1 cellular context compared by ENCODE assay signal in the genomic region with DNA sequence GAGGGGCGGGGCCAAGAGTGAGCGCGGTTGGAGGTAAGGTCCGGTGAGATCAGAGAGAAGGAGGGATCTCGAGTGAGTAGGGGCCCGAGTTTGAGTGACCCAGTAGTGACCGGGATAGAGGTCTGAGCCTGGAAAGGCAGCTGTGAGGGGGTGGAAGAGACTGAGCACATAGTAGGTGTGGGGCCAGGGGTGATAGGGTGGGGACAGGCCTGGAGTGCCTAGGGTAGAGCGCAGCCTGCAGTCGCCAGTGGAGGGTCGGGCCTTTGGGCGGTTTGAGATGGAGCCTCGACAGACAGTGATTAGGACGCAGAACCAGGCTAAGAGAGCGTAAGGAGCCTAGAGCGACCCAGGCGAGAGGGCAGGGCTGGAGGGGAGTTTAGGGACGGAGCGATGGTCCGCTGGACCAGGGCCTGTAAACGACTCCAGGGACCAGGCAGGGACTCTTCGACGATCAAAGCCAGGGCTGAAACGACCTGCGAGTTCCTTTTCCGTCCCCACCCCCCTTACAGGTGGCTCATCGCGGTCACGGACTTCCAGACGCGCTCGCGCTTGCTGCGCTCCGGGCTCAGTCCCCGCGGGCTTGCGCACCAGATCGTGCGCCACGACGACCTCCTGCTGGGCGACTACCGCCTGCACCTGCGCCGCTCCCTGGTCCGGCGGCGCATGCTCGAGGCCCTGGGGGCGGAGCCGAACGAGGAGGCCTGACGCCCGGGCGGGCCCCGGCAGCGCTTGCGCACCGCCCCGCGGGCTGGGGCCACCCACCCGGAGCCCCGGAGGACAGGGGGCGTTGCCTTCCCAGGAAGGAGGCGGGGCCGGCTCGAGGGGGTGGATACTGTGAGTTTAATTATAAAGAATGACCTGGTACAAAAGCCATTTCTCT.
TF ChIP-seq lines count a peak whose summit lies in the region.

No MANE protein-coding gene starts in this region.

TF ChIP-seq in HEK293, 187 proteins besides CTCF, POLR2A, EP300 and RAD21 (continued from another document and continues in another):
- TF ChIP-seq, protein P1, sequence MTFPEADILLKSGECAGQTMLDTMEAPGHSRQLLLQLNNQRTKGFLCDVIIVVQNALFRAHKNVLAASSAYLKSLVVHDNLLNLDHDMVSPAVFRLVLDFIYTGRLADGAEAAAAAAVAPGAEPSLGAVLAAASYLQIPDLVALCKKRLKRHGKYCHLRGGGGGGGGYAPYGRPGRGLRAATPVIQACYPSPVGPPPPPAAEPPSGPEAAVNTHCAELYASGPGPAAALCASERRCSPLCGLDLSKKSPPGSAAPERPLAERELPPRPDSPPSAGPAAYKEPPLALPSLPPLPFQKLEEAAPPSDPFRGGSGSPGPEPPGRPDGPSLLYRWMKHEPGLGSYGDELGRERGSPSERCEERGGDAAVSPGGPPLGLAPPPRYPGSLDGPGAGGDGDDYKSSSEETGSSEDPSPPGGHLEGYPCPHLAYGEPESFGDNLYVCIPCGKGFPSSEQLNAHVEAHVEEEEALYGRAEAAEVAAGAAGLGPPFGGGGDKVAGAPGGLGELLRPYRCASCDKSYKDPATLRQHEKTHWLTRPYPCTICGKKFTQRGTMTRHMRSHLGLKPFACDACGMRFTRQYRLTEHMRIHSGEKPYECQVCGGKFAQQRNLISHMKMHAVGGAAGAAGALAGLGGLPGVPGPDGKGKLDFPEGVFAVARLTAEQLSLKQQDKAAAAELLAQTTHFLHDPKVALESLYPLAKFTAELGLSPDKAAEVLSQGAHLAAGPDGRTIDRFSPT (tag by site-specific recombination; IDR thresholded peaks at IDR 0.05): 0 out of 2 replicates have a peak, but pooled peaks have one; percentile 38
- no peak for TF ChIP-seq ZNF624 (tag by site-specific recombination; IDR thresholded peaks at IDR 0.05)
- TF ChIP-seq ZNF670 (tag by site-specific recombination; IDR thresholded peaks at IDR 0.05; ENCODE audit: low read depth): no peak
- TF ChIP-seq ZNF561 (tag by site-specific recombination; IDR thresholded peaks at IDR 0.05; ENCODE audit: borderline replicate concordance): 0 out of 2 replicates have a peak, but pooled peaks have one; percentile 60
- TF ChIP-seq MEIS1 (CRISPR knock-in tag; IDR thresholded peaks at IDR 0.05; ENCODE audit: borderline replicate concordance): no peak
- TF ChIP-seq SP2 (tag by site-specific recombination; IDR thresholded peaks at IDR 0.05): peak; percentile 59
- no peak for TF ChIP-seq ZNF433 (tag by site-specific recombination; IDR thresholded peaks at IDR 0.05; ENCODE audit: low read depth)
- no peak for TF ChIP-seq ZNF548 (tag by site-specific recombination; IDR thresholded peaks at IDR 0.05)
- no peak for TF ChIP-seq ZNF223 (tag by site-specific recombination; IDR thresholded peaks at IDR 0.05)
- TF ChIP-seq, protein P2, sequence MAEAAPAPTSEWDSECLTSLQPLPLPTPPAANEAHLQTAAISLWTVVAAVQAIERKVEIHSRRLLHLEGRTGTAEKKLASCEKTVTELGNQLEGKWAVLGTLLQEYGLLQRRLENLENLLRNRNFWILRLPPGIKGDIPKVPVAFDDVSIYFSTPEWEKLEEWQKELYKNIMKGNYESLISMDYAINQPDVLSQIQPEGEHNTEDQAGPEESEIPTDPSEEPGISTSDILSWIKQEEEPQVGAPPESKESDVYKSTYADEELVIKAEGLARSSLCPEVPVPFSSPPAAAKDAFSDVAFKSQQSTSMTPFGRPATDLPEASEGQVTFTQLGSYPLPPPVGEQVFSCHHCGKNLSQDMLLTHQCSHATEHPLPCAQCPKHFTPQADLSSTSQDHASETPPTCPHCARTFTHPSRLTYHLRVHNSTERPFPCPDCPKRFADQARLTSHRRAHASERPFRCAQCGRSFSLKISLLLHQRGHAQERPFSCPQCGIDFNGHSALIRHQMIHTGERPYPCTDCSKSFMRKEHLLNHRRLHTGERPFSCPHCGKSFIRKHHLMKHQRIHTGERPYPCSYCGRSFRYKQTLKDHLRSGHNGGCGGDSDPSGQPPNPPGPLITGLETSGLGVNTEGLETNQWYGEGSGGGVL (tag by site-specific recombination; IDR thresholded peaks at IDR 0.05): peak; percentile 53; the same call in 1 of the 2 replicates
- no peak for TF ChIP-seq ZNF830 (tag by site-specific recombination; IDR thresholded peaks at IDR 0.05; ENCODE audit: low read depth)
- peak; percentile 84 for TF ChIP-seq KLF8 (tag by site-specific recombination; IDR thresholded peaks at IDR 0.05)
- TF ChIP-seq ZNF600 (tag by site-specific recombination; IDR thresholded peaks at IDR 0.05): peak; percentile 93
- TF ChIP-seq ZNF174 (tag by site-specific recombination; IDR thresholded peaks at IDR 0.05): no peak
- TF ChIP-seq ZNF423 (tag by site-specific recombination; IDR thresholded peaks at IDR 0.05): peak; percentile 38; the same call in 1 of the 2 replicates
- TF ChIP-seq ZNF335 (tag by site-specific recombination; conservative IDR thresholded peaks at IDR 0.05): peak; percentile 74
- peak; percentile 25; the same call in 1 of the 2 replicates for TF ChIP-seq ZNF629 (tag by site-specific recombination; IDR thresholded peaks at IDR 0.05)
- TF ChIP-seq SALL2 (tag by site-specific recombination; IDR thresholded peaks at IDR 0.05; ENCODE audit: borderline replicate concordance): no peak
- TF ChIP-seq ZNF768 (tag by site-specific recombination; IDR thresholded peaks at IDR 0.05): peak; percentile 29; the same call in 1 of the 2 replicates
- no peak for TF ChIP-seq ZNF175 (tag by site-specific recombination; IDR thresholded peaks at IDR 0.05)
- TF ChIP-seq, protein P3, sequence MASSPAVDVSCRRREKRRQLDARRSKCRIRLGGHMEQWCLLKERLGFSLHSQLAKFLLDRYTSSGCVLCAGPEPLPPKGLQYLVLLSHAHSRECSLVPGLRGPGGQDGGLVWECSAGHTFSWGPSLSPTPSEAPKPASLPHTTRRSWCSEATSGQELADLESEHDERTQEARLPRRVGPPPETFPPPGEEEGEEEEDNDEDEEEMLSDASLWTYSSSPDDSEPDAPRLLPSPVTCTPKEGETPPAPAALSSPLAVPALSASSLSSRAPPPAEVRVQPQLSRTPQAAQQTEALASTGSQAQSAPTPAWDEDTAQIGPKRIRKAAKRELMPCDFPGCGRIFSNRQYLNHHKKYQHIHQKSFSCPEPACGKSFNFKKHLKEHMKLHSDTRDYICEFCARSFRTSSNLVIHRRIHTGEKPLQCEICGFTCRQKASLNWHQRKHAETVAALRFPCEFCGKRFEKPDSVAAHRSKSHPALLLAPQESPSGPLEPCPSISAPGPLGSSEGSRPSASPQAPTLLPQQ (tag by site-specific recombination; IDR thresholded peaks at IDR 0.05): peak; percentile 82
- peak; percentile 48 for TF ChIP-seq KLF1 (tag by site-specific recombination; IDR thresholded peaks at IDR 0.05)
- TF ChIP-seq, protein P4, sequence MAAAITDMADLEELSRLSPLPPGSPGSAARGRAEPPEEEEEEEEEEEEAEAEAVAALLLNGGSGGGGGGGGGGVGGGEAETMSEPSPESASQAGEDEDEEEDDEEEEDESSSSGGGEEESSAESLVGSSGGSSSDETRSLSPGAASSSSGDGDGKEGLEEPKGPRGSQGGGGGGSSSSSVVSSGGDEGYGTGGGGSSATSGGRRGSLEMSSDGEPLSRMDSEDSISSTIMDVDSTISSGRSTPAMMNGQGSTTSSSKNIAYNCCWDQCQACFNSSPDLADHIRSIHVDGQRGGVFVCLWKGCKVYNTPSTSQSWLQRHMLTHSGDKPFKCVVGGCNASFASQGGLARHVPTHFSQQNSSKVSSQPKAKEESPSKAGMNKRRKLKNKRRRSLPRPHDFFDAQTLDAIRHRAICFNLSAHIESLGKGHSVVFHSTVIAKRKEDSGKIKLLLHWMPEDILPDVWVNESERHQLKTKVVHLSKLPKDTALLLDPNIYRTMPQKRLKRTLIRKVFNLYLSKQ (tag by site-specific recombination; IDR thresholded peaks at IDR 0.05; ENCODE audit: borderline replicate concordance): no peak
- no peak for TF ChIP-seq ZNF571 (tag by site-specific recombination; IDR thresholded peaks at IDR 0.05)
- TF ChIP-seq ZNF48 (tag by site-specific recombination; IDR thresholded peaks at IDR 0.05): no peak
- TF ChIP-seq ZNF10 (tag by site-specific recombination; IDR thresholded peaks at IDR 0.05): peak; percentile 13
- TF ChIP-seq SETDB1 (IDR thresholded peaks at IDR 0.05; ENCODE audit: insufficient read length, low read length): no peak
- no peak for TF ChIP-seq ZNF549 (tag by site-specific recombination; IDR thresholded peaks at IDR 0.05)
- TF ChIP-seq SCRT1 (tag by site-specific recombination; IDR thresholded peaks at IDR 0.05; ENCODE audit: borderline replicate concordance): peak; percentile 86
- TF ChIP-seq ZNF510 (tag by site-specific recombination; IDR thresholded peaks at IDR 0.05; ENCODE audit: insufficient replicate concordance): no peak
- no peak for TF ChIP-seq ZNF664 (tag by site-specific recombination; IDR thresholded peaks at IDR 0.05)
- TF ChIP-seq, protein P5, sequence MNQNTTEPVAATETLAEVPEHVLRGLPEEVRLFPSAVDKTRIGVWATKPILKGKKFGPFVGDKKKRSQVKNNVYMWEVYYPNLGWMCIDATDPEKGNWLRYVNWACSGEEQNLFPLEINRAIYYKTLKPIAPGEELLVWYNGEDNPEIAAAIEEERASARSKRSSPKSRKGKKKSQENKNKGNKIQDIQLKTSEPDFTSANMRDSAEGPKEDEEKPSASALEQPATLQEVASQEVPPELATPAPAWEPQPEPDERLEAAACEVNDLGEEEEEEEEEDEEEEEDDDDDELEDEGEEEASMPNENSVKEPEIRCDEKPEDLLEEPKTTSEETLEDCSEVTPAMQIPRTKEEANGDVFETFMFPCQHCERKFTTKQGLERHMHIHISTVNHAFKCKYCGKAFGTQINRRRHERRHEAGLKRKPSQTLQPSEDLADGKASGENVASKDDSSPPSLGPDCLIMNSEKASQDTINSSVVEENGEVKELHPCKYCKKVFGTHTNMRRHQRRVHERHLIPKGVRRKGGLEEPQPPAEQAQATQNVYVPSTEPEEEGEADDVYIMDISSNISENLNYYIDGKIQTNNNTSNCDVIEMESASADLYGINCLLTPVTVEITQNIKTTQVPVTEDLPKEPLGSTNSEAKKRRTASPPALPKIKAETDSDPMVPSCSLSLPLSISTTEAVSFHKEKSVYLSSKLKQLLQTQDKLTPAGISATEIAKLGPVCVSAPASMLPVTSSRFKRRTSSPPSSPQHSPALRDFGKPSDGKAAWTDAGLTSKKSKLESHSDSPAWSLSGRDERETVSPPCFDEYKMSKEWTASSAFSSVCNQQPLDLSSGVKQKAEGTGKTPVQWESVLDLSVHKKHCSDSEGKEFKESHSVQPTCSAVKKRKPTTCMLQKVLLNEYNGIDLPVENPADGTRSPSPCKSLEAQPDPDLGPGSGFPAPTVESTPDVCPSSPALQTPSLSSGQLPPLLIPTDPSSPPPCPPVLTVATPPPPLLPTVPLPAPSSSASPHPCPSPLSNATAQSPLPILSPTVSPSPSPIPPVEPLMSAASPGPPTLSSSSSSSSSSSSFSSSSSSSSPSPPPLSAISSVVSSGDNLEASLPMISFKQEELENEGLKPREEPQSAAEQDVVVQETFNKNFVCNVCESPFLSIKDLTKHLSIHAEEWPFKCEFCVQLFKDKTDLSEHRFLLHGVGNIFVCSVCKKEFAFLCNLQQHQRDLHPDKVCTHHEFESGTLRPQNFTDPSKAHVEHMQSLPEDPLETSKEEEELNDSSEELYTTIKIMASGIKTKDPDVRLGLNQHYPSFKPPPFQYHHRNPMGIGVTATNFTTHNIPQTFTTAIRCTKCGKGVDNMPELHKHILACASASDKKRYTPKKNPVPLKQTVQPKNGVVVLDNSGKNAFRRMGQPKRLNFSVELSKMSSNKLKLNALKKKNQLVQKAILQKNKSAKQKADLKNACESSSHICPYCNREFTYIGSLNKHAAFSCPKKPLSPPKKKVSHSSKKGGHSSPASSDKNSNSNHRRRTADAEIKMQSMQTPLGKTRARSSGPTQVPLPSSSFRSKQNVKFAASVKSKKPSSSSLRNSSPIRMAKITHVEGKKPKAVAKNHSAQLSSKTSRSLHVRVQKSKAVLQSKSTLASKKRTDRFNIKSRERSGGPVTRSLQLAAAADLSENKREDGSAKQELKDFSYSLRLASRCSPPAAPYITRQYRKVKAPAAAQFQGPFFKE (tag by site-specific recombination; IDR thresholded peaks at IDR 0.05; ENCODE audit: borderline replicate concordance): peak; percentile 91; the same call in 1 of the 2 replicates
- peak; percentile 37; the same call in 1 of the 2 replicates for TF ChIP-seq ZBTB21 (tag by site-specific recombination; IDR thresholded peaks at IDR 0.05)
- TF ChIP-seq, protein P6, sequence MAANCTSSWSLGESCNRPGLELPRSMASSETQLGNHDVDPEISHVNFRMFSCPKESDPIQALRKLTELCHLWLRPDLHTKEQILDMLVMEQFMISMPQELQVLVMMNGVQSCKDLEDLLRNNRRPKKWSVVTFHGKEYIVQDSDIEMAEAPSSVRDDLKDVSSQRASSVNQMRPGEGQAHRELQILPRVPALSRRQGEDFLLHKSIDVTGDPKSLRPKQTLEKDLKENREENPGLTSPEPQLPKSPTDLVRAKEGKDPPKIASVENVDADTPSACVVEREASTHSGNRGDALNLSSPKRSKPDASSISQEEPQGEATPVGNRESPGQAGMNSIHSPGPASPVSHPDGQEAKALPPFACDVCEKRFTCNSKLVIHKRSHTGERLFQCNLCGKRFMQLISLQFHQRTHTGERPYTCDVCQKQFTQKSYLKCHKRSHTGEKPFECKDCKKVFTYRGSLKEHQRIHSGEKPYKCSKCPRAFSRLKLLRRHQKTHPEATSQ (tag by site-specific recombination; IDR thresholded peaks at IDR 0.05): peak; percentile 61; the same call in 1 of the 2 replicates
- peak; percentile 38; the same call in 1 of the 2 replicates for TF ChIP-seq ZBTB20 (tag by site-specific recombination; IDR thresholded peaks at IDR 0.05)
- TF ChIP-seq, protein P7, sequence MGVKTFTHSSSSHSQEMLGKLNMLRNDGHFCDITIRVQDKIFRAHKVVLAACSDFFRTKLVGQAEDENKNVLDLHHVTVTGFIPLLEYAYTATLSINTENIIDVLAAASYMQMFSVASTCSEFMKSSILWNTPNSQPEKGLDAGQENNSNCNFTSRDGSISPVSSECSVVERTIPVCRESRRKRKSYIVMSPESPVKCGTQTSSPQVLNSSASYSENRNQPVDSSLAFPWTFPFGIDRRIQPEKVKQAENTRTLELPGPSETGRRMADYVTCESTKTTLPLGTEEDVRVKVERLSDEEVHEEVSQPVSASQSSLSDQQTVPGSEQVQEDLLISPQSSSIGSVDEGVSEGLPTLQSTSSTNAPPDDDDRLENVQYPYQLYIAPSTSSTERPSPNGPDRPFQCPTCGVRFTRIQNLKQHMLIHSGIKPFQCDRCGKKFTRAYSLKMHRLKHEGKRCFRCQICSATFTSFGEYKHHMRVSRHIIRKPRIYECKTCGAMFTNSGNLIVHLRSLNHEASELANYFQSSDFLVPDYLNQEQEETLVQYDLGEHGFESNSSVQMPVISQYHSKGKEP (tag by site-specific recombination; IDR thresholded peaks at IDR 0.05): peak; percentile 31; the same call in 1 of the 2 replicates
- peak; percentile 99 for TF ChIP-seq ZFP37 (tag by site-specific recombination; IDR thresholded peaks at IDR 0.05)
- TF ChIP-seq, protein P8, sequence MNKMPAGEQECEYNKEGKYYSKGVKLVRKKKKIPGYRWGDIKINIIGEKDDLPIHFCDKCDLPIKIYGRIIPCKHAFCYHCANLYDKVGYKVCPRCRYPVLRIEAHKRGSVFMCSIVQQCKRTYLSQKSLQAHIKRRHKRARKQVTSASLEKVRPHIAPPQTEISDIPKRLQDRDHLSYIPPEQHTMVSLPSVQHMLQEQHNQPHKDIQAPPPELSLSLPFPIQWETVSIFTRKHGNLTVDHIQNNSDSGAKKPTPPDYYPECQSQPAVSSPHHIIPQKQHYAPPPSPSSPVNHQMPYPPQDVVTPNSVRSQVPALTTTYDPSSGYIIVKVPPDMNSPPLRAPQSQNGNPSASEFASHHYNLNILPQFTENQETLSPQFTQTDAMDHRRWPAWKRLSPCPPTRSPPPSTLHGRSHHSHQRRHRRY (tag by site-specific recombination; IDR thresholded peaks at IDR 0.05): 0 out of 2 replicates have a peak, but pooled peaks have one; percentile 61
- TF ChIP-seq ZNF529 (tag by site-specific recombination; IDR thresholded peaks at IDR 0.05; ENCODE audit: insufficient replicate concordance): no peak
- TF ChIP-seq SCRT2 (tag by site-specific recombination; IDR thresholded peaks at IDR 0.05): peak; percentile 95
